In genomic region chrX:136953867-136954787, GRCh38 we compare ENCODE assay signal across 8 cellular contexts.
DNase-seq lines count a peak whose midpoint lies in the region; ATAC-seq and TF ChIP-seq lines count a peak whose summit lies in the region.

No MANE protein-coding gene starts in this region.

- no peak overlapping the region for H3K4me3 ChIP-seq in GM12864 (ENCODE audit: low read depth, low read length)
- H3K4me3 ChIP-seq in H7 (ENCODE audit: insufficient read depth, low read depth, low read length) = no peak overlapping the region
- H3K4me3 ChIP-seq in RWPE2 (ENCODE audit: severe bottlenecking) = no peak overlapping the region
- no peak overlapping the region for H3K4me3 ChIP-seq in retinal pigment epithelial cell (ENCODE audit: low read length)

- no peaks in the 10 kb centered on the region for H3K36me3 ChIP-seq in H7 (replicated peaks; ENCODE audit: control insufficient read depth, insufficient read depth, low read length)
- H3K36me3 ChIP-seq in RWPE2 (ENCODE audit: low read depth) = no peaks in the 10 kb centered on the region

- ATAC-seq in RWPE2 (ENCODE audit: low read depth) (peak; percentile 48; the same call in 1 of the 3 replicates), Right ventricle myocardium superior (ENCODE audit: poor library complexity) (no peak)

- no peaks in the 10 kb centered on the region for H3K27me3 ChIP-seq in H7 (ENCODE audit: control insufficient read depth, insufficient read depth, low read length)
- H3K27me3 ChIP-seq in RWPE2 (ENCODE audit: insufficient read depth, poor library complexity, severe bottlenecking) = no peaks in the 10 kb centered on the region

- intact Hi-C loops in Right ventricle myocardium superior (cut with DNase I) = loop anchor here (10.0 kb wide), 1 partner anchor 101 kb away; no protein-coding TSS in a partner anchor

- DNase-seq in GM12864 (ENCODE audit: low read depth) (peak; percentile 58), H7 (peak; percentile 75), LHCN-M2 (ENCODE audit: low read depth) (peak; percentile 70), RWPE2 (ENCODE audit: low spot score) (no peak), Right ventricle myocardium superior (peak; percentile 52), retinal pigment epithelial cell (ENCODE audit: low read depth) (peak; percentile 21), NCI-H187 treated with DMSO at 0.1 percent for 48 hours (lab: John Stamatoyannopoulos, UW) (no peak)
- peak in 3 of 4 experiments; percentile 0 to 9 (median 2) for DNase-seq in activated naive CD4-positive, alpha-beta T cell (lab: John Stamatoyannopoulos, UW)

- H3K27ac ChIP-seq in RWPE2 (ENCODE audit: poor library complexity, severe bottlenecking) = no peak overlapping the region

- peak; percentile 64 for TF ChIP-seq CTCF in GM12864 (IDR thresholded peaks at IDR 0.05; ENCODE audit: low read depth, low read length, missing control alignments)
- peak; percentile 39 for TF ChIP-seq CTCF in RWPE2 (IDR thresholded peaks at IDR 0.05; ENCODE audit: poor library complexity, severe bottlenecking)
- peak; percentile 68 for TF ChIP-seq CTCF in retinal pigment epithelial cell (conservative IDR thresholded peaks at IDR 0.05; ENCODE audit: low read depth, low read length)

- H3K9me3 ChIP-seq in RWPE2 (ENCODE audit: severe bottlenecking) = no peaks in the 10 kb centered on the region

- no peaks in the 10 kb centered on the region for H3K4me1 ChIP-seq in RWPE2 (ENCODE audit: insufficient read depth, poor library complexity, severe bottlenecking)

Comparison
In these comparisons a context has a peak if more than half of its experiments do, and no peak if none do; other contexts are left out.
1. DNase-seq: peak in GM12864 (single experiment), H7 (single experiment), LHCN-M2 (single experiment), activated naive CD4-positive, alpha-beta T cell (3 of 4), Right ventricle myocardium superior (single experiment) and retinal pigment epithelial cell (single experiment); none in RWPE2 (single experiment) and NCI-H187 treated with DMSO at 0.1 percent for 48 hours (single experiment).
2. Peak in every context shown above with its lines, with median percentiles within 50 percentile points of each other: CTCF ChIP-seq.